In the genomic region with DNA sequence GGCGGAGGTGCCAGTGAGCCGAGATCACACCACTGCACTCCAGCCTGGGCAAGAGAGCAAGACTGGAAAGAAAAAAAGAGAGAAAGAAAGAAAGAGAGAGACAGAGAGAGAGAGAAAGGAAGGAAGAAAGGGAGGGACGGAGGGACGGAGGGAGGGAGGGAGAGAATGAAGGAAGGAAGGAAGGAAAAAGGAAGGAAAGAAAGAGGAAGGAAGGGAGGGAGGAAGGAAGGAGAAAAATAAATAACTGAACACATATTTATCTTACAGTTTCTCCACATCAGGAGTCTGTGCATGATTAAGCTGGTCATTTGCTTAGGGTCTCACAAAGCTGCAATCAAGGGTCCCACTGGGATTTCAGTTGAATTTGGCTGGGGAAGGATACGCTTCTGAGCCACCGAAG, we compare ENCODE assay signal across 15 cellular contexts. TPM values are rescaled to one million over a fixed set of nuclear protein-coding genes. Genes with fewer than 3 reads are reported as not detected.
DNase-seq lines count a peak whose midpoint lies in the region; ATAC-seq and TF ChIP-seq lines count a peak whose summit lies in the region.
"Had no signal": no experiment of that assay in that cellular context is flagged by ENCODE, and none has a peak within 500 bp of the region (broad histone marks: within the 10 kb centered on the region; RNA-seq: fewer than 3 reads in every experiment).

No MANE protein-coding gene starts in this region.

- 92% methylated on average over 4 of the region's 6 CpGs for WGBS in hepatocyte (ENCODE audit: low lambda C conversion rate, missing lambda C conversion rate)

- H3K9ac ChIP-seq in HCT116 (ENCODE audit: low read length) (no peak overlapping the region), SK-N-MC (ENCODE audit: insufficient read length) (peak overlapping the region; percentile 57)

- POLR2A ChIA-PET in A673 (lab: Charles Lee; ENCODE audit: low non-redundant PET) = interaction anchor here (0.7 kb wide), 1 partner anchor 358 kb away, joined by 3 read pairs; no protein-coding TSS in a partner anchor
- POLR2A ChIA-PET in HCT116 (lab: Charles Lee) = no interaction called here

- no peaks in the 10 kb centered on the region for H4K20me1 ChIP-seq in HCT116 (ENCODE audit: insufficient read depth)
- H4K20me1 ChIP-seq in hepatocyte (ENCODE audit: insufficient read depth, poor library complexity, severe bottlenecking) = no peaks in the 10 kb centered on the region

- H3K4me1 ChIP-seq in A673 (ENCODE audit: insufficient read depth, low read length, poor library complexity, severe bottlenecking) (peaks cover 40% of the 10 kb centered on the region), HCT116 (ENCODE audit: control insufficient read depth in 1 of 2, insufficient read depth in 2 of 2, low read length in 2 of 2) (peaks cover 10 to 60% of the 10 kb centered on the region in 2 experiments), hepatocyte (ENCODE audit: insufficient read depth) (peaks cover 51% of the 10 kb centered on the region)

- CTCF ChIA-PET in A673 (lab: Charles Lee) (interaction anchor here (0.5 kb wide), 1 partner anchor 15 kb away, joined by 5 read pairs; no protein-coding TSS in a partner anchor), HCT116 (lab: Charles Lee) (no interaction called here)

- TF ChIP-seq POLR2A in HCT116 (IDR thresholded peaks at IDR 0.05; ENCODE audit: borderline replicate concordance, extremely low read depth, insufficient read depth, insufficient read length) = no peak

- intact Hi-C loops in A673 (cut with micrococcal nuclease; ENCODE audit: unreplicated experiment) = no loop called here
- intact Hi-C loops in HCT116 (cut with micrococcal nuclease) = no loop called here

- H3K4me3 ChIP-seq in A673 (ENCODE audit: low read depth, low read length, poor library complexity, severe bottlenecking) = no peak overlapping the region
- no peak overlapping the region for H3K4me3 ChIP-seq in HCT116 (replicated peaks in 1 of 2; ENCODE audit: low read depth in 1 of 2, low read length in 2 of 2)
- peak overlapping the region; percentile 57 for H3K4me3 ChIP-seq in SK-N-MC
- no peak overlapping the region for H3K4me3 ChIP-seq in hepatocyte

- H3K9me3 ChIP-seq in A673 (ENCODE audit: low read depth, low read length, poor library complexity, severe bottlenecking) (no peaks in the 10 kb centered on the region), HCT116 (ENCODE audit: control insufficient read depth in 1 of 2, insufficient read depth in 1 of 2, low read depth in 1 of 2, low read length in 2 of 2) (no peaks in the 10 kb centered on the region), SK-N-MC (ENCODE audit: low read depth, low read length) (no peaks in the 10 kb centered on the region), hepatocyte (ENCODE audit: low read depth) (no peaks in the 10 kb centered on the region)

- peak overlapping the region; percentile 91 for H3K27ac ChIP-seq in A673 (ENCODE audit: low read depth, low read length, poor library complexity, severe bottlenecking)
- H3K27ac ChIP-seq in HCT116 (ENCODE audit: low read depth, low read length) = no peak overlapping the region
- peak overlapping the region; percentile 99 for H3K27ac ChIP-seq in SK-N-MC
- peak overlapping the region; percentile 97 for H3K27ac ChIP-seq in hepatocyte
- H3K27ac ChIP-seq: C4-2B had no signal

- no peak for TF ChIP-seq RAD21 in HCT116 (IDR thresholded peaks at IDR 0.05; ENCODE audit: low read depth)

- TF ChIP-seq CTCF in A673 (conservative IDR thresholded peaks at IDR 0.05; ENCODE audit: low read depth, low read length) (no peak), HCT116 (IDR thresholded peaks at IDR 0.05 in 2 of 3, conservative IDR thresholded peaks at IDR 0.05 in 1 of 3; ENCODE audit: borderline replicate concordance in 1 of 3, insufficient read depth in 1 of 3, low read depth in 2 of 3, low read length in 2 of 3) (no peak), hepatocyte (IDR thresholded peaks at IDR 0.05; ENCODE audit: poor library complexity) (no peak)

- RAD21 ChIA-PET in HCT116 (lab: Charles Lee; ENCODE audit: low non-redundant PET in 1 of 2, low total read pairs in 2 of 2, uncharacterized antibody in 2 of 2, unreplicated experiment in 2 of 2) = interaction anchor here in 1 of 2 experiments (0.7 kb wide), 1 partner anchor 98 kb away, joined by 3 read pairs; no protein-coding TSS in a partner anchor

- H3K27me3 ChIP-seq in A673 (replicated peaks; ENCODE audit: insufficient read depth, low read depth, low read length, poor library complexity) (no peaks in the 10 kb centered on the region), HCT116 (ENCODE audit: insufficient read depth, low read length) (no peaks in the 10 kb centered on the region), hepatocyte (no peaks in the 10 kb centered on the region)

- H3K79me2 ChIP-seq in HCT116 (ENCODE audit: insufficient read depth, low read length) = no peaks in the 10 kb centered on the region; the same call in 1 of the 2 replicates
- peaks cover 3% of the 10 kb centered on the region for H3K79me2 ChIP-seq in hepatocyte

- BruUV-seq in A673 (replicated peaks; lab: Mats Ljungman, UMichigan) = no TSS peak
- BruUV-seq in HCT116 (replicated peaks; lab: Mats Ljungman, UMichigan) = no TSS peak

- H3K36me3 ChIP-seq in A673 (ENCODE audit: insufficient read depth, low read length, poor library complexity, severe bottlenecking) (no peaks in the 10 kb centered on the region), HCT116 (ENCODE audit: control insufficient read depth in 1 of 2, insufficient read depth in 2 of 2, low read length in 2 of 2) (no peaks in the 10 kb centered on the region), SK-N-MC (ENCODE audit: insufficient read depth, low read length) (no peaks in the 10 kb centered on the region), hepatocyte (replicated peaks; ENCODE audit: insufficient read depth, low read depth) (no peaks in the 10 kb centered on the region)

- no peaks in the 10 kb centered on the region for H3K9me2 ChIP-seq in HCT116 (ENCODE audit: insufficient read depth)
- H3K9me2 ChIP-seq in hepatocyte (replicated peaks; ENCODE audit: insufficient read depth) = no peaks in the 10 kb centered on the region

- H2AFZ ChIP-seq in HCT116 (ENCODE audit: low read depth, low read length, poor library complexity, severe bottlenecking) (peak overlapping the region; percentile 16), hepatocyte (no peak overlapping the region)

- no peak overlapping the region for H3K4me2 ChIP-seq in HCT116 (ENCODE audit: low read length)
- H3K4me2 ChIP-seq in hepatocyte = no peak overlapping the region

- no peak for ATAC-seq in HCT116

- no peak for DNase-seq in A673 (ENCODE audit: low spot score)
- no peak for DNase-seq in HCT116 (ENCODE audit: low read depth, low spot score)
- no peak for DNase-seq in SK-N-MC (ENCODE audit: low read depth, low spot score)
- DNase-seq in hepatocyte (ENCODE audit: low spot score) = no peak
- DNase-seq in activated gamma-delta T cell (lab: John Stamatoyannopoulos, UW) = no peak
- DNase-seq in DMS153 (lab: John Stamatoyannopoulos, UW) = no peak
- DNase-seq in LoVo (ENCODE audit: low spot score) = no peak
- DNase-seq in activated CD8-positive, alpha-beta memory T cell treated with anti-CD3 and anti-CD28 coated beads for 24 hours = no peak
- DNase-seq: 8988T; ACHN; CD4-positive, alpha-beta memory T cell; COR-L47; HCEC 1CT; IMR-90 had no signal

TF ChIP-seq in HCT116, 20 proteins besides CTCF, POLR2A, EP300 and RAD21:
- TF ChIP-seq, protein P1, sequence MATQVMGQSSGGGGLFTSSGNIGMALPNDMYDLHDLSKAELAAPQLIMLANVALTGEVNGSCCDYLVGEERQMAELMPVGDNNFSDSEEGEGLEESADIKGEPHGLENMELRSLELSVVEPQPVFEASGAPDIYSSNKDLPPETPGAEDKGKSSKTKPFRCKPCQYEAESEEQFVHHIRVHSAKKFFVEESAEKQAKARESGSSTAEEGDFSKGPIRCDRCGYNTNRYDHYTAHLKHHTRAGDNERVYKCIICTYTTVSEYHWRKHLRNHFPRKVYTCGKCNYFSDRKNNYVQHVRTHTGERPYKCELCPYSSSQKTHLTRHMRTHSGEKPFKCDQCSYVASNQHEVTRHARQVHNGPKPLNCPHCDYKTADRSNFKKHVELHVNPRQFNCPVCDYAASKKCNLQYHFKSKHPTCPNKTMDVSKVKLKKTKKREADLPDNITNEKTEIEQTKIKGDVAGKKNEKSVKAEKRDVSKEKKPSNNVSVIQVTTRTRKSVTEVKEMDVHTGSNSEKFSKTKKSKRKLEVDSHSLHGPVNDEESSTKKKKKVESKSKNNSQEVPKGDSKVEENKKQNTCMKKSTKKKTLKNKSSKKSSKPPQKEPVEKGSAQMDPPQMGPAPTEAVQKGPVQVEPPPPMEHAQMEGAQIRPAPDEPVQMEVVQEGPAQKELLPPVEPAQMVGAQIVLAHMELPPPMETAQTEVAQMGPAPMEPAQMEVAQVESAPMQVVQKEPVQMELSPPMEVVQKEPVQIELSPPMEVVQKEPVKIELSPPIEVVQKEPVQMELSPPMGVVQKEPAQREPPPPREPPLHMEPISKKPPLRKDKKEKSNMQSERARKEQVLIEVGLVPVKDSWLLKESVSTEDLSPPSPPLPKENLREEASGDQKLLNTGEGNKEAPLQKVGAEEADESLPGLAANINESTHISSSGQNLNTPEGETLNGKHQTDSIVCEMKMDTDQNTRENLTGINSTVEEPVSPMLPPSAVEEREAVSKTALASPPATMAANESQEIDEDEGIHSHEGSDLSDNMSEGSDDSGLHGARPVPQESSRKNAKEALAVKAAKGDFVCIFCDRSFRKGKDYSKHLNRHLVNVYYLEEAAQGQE (IDR thresholded peaks at IDR 0.05; ENCODE audit: low read depth) = no peak
- TF ChIP-seq EZH2phosphoT487 (IDR thresholded peaks at IDR 0.05; ENCODE audit: borderline replicate concordance) = no peak

RNA-seq across cellular contexts. Expression of a gene that starts 37.5 kb away (rescaled TPM):
- 28.0 and 35.9 TPM in 2 replicates for total RNA-seq in A673 (2021)
- total RNA-seq in HCT116 (2021; ENCODE audit: unreplicated experiment) = 29.0 TPM
- polyA plus RNA-seq in HCT116 (2012) = 27.6 and 33.8 TPM in 2 replicates
- 43.8 and 46.5 TPM in 2 replicates for total RNA-seq in hepatocyte
- polyA plus RNA-seq in hepatocyte = 88.1 and 90.7 TPM in 2 replicates

RNA-seq across cellular contexts. Expression of a gene that starts 45.4 kb away (rescaled TPM):
- total RNA-seq in A673 (2021) (97.8 and 102 TPM in 2 replicates), HCT116 (2021; ENCODE audit: unreplicated experiment) (30.7 TPM), hepatocyte (27.0 and 30.2 TPM in 2 replicates)
- 13.6 and 15.0 TPM in 2 replicates for polyA plus RNA-seq in HCT116 (2012)
- polyA plus RNA-seq in hepatocyte = 9.9 and 12.2 TPM in 2 replicates
